11 cellular contexts compared by ENCODE assay signal in genomic region chr12:6952121-6952859, GRCh38. TPM values are rescaled to one million over a fixed set of nuclear protein-coding genes. Genes with fewer than 3 reads are reported as not detected.
A peak's percentile ranks its signal among the peaks of the same experiment; 100 is the strongest.
DNase-seq lines count a peak whose midpoint lies in the region; ATAC-seq, FAIRE-seq and TF ChIP-seq lines count a peak whose summit lies in the region.
"Had no signal": no experiment of that assay in that cellular context is flagged by ENCODE, and none has a peak within 500 bp of the region (broad histone marks: within the 10 kb centered on the region; RNA-seq: fewer than 3 reads in every experiment).

No MANE protein-coding gene starts in this region.

- H3K4me1 ChIP-seq in liver (ENCODE audit: control insufficient read depth in 4 of 4, insufficient read depth in 4 of 4, low read length in 3 of 4) = peaks cover 0 to under 1% (median 0%) of the 10 kb centered on the region in 4 donors
- peaks cover 10% of the 10 kb centered on the region for H3K4me1 ChIP-seq in HepG2 (ENCODE audit: insufficient read depth, low read length)
- H3K4me1 ChIP-seq in mesodermal cell (ENCODE audit: control insufficient read depth, insufficient read depth, low read length, poor library complexity, severe bottlenecking) = peaks cover 36% of the 10 kb centered on the region
- no peaks in the 10 kb centered on the region for H3K4me1 ChIP-seq in aorta (ENCODE audit: control insufficient read depth in 1 of 2, insufficient read depth in 2 of 2, low read length in 2 of 2)

- TF ChIP-seq RAD21 in liver (IDR thresholded peaks at IDR 0.05) = no peak
- no peak for TF ChIP-seq RAD21 in HepG2 (CRISPR knock-in tag; IDR thresholded peaks at IDR 0.05)

- no peak for TF ChIP-seq POLR2A in HepG2 (IDR thresholded peaks at IDR 0.05; ENCODE audit: insufficient read depth in 1 of 2, low read depth in 2 of 2, low read length in 2 of 2)

- H3K4me3 ChIP-seq in liver (ENCODE audit: low read depth in 1 of 3, low read length in 3 of 3) (peak overlapping the region; percentile 12 to 53 (median 41)), HepG2 (replicated peaks in 1 of 3; ENCODE audit: insufficient read depth in 1 of 3, low read depth in 2 of 3, low read length in 3 of 3) (no peak overlapping the region), mesodermal cell (ENCODE audit: extremely low read depth, insufficient read depth, low read length, poor library complexity, severe bottlenecking) (no peak overlapping the region), aorta (ENCODE audit: low read length in 2 of 2) (no peak overlapping the region)
- H3K4me3 ChIP-seq: GM23248, K562 had no signal

- peak overlapping the region; percentile 93 for H3K27ac Mint-ChIP-seq in activated naive CD8-positive, alpha-beta T cell treated with anti-CD3 and anti-CD28 coated beads for 36 hours

- H3K27ac ChIP-seq in liver (ENCODE audit: low read depth in 1 of 2, low read length in 2 of 2) (peak overlapping the region; percentile 64 to 81), HepG2 (ENCODE audit: extremely low read length, insufficient read depth, low read length) (no peak overlapping the region), mesodermal cell (ENCODE audit: low read depth, low read length, severe bottlenecking) (peak overlapping the region; percentile 53), aorta (ENCODE audit: low read depth in 1 of 2, low read length in 2 of 2) (no peak overlapping the region)
- H3K27ac ChIP-seq: GM23248 had no signal

- CTCF ChIA-PET in HepG2 (lab: Yijun Ruan, JAX; ENCODE audit: low intra/inter-chr PET ratio, low total read pairs) = no interaction called here

- peaks cover 71% of the 10 kb centered on the region for H3K4me1 Mint-ChIP-seq in activated naive CD8-positive, alpha-beta T cell treated with anti-CD3 and anti-CD28 coated beads for 36 hours

- peak overlapping the region; percentile 100 for H3K4me3 Mint-ChIP-seq in activated naive CD8-positive, alpha-beta T cell treated with anti-CD3 and anti-CD28 coated beads for 36 hours

- ATAC-seq in HepG2 (no peak), aorta (ENCODE audit: low FRiP score) (no peak), GM21515 (IDR thresholded peaks at IDR 0.05; ENCODE audit: unreplicated experiment) (no peak), HG03139 (IDR thresholded peaks at IDR 0.05; ENCODE audit: unreplicated experiment) (no peak)
- ATAC-seq: K562 had no signal

- no peak overlapping the region for H2AFZ ChIP-seq in HepG2 (ENCODE audit: low read length)
- H2AFZ ChIP-seq: GM23248 had no signal

- no TSS peak for BruUV-seq in HepG2 (replicated peaks; lab: Mats Ljungman, UMichigan)

- intact Hi-C loops in HepG2 (cut with micrococcal nuclease; ENCODE audit: unreplicated experiment) (no loop called here), aorta (cut with DNase I) (no loop called here)

- POLR2A ChIA-PET in HepG2 (lab: Yijun Ruan, JAX) = no interaction called here

- DNase-seq in HepG2 (ENCODE audit: low spot score) = no peak
- DNase-seq in activated naive CD8-positive, alpha-beta T cell treated with anti-CD3 and anti-CD28 coated beads for 36 hours = no peak
- peak; percentile 46 to 71 for DNase-seq in aorta
- DNase-seq in DMS53 treated with DMSO at 0.1 percent for 48 hours (lab: John Stamatoyannopoulos, UW; ENCODE audit: unreplicated experiment) = no peak
- DNase-seq: GM23248 had no signal

- no peak for TF ChIP-seq EP300 in HepG2 (IDR thresholded peaks at IDR 0.05; ENCODE audit: low read depth in 2 of 2, low read length in 2 of 2)
- TF ChIP-seq EP300 in HepG2 (CRISPR knock-in tag; IDR thresholded peaks at IDR 0.05; ENCODE audit: borderline replicate concordance) = no peak

- no peaks in the 10 kb centered on the region for H3K9me3 Mint-ChIP-seq in activated naive CD8-positive, alpha-beta T cell treated with anti-CD3 and anti-CD28 coated beads for 36 hours

- in situ Hi-C loops in HepG2 (cut with HindIII; ENCODE audit: extremely low pct_ligation_motif_present, low pct_unique_long_range_greater_than_20kb) = no loop called here

- H3K9me3 ChIP-seq in liver (ENCODE audit: control insufficient read depth in 4 of 4, low read length in 3 of 4) (no peaks in the 10 kb centered on the region), HepG2 (ENCODE audit: low read length) (no peaks in the 10 kb centered on the region), mesodermal cell (ENCODE audit: control insufficient read depth, low read length) (no peaks in the 10 kb centered on the region), aorta (ENCODE audit: control insufficient read depth, low read length) (no peaks in the 10 kb centered on the region)

- H3K27me3 ChIP-seq in liver (ENCODE audit: control insufficient read depth in 4 of 4, insufficient read depth in 4 of 4, low read length in 3 of 4) (no peaks in the 10 kb centered on the region), HepG2 (ENCODE audit: control insufficient read depth in 1 of 2, insufficient read depth in 2 of 2, low read length in 2 of 2) (no peaks in the 10 kb centered on the region), aorta (ENCODE audit: control insufficient read depth in 1 of 2, insufficient read depth in 2 of 2, low read length in 1 of 2) (no peaks in the 10 kb centered on the region)

- 76% methylated on average over 22 of the region's 22 CpGs for WGBS in liver
- 82% methylated on average over 10 of the region's 22 CpGs for WGBS in HepG2 (ENCODE audit: low lambda C conversion rate)
- 93 to 96% methylated on average over 18 to 20 of the region's 22 CpGs for WGBS in mesodermal cell (ENCODE audit: insufficient coverage in 2 of 2), 2 experiments
- 76% methylated on average over 20 to 22 of the region's 22 CpGs for WGBS in aorta, 2 donors

- H3K79me2 ChIP-seq in HepG2 (ENCODE audit: insufficient read depth, low read length) = no peaks in the 10 kb centered on the region

- no peak for TF ChIP-seq CTCF in liver (IDR thresholded peaks at IDR 0.05; ENCODE audit: low read depth, low read length, missing input control)
- no peak for TF ChIP-seq CTCF in HepG2 (CRISPR knock-in tag; IDR thresholded peaks at IDR 0.05)

- H3K9ac ChIP-seq in liver (ENCODE audit: low read depth in 1 of 2, low read length in 2 of 2) (peak overlapping the region; percentile 22 to 65), HepG2 (ENCODE audit: insufficient read depth, low read depth, low read length) (no peak overlapping the region)
- H3K9ac ChIP-seq: GM23248 had no signal

- H4K20me1 ChIP-seq in HepG2 (ENCODE audit: insufficient read depth, low read length) = no peaks in the 10 kb centered on the region

- H3K36me3 Mint-ChIP-seq in activated naive CD8-positive, alpha-beta T cell treated with anti-CD3 and anti-CD28 coated beads for 36 hours = peaks cover 58% of the 10 kb centered on the region

- H3K36me3 ChIP-seq in liver (ENCODE audit: control insufficient read depth in 4 of 4, insufficient read depth in 3 of 4, low read depth in 1 of 4, low read length in 3 of 4) (peaks cover 0 to 3% (median 0%) of the 10 kb centered on the region in 4 donors), HepG2 (replicated peaks in 1 of 2; ENCODE audit: control insufficient read depth in 1 of 2, insufficient read depth in 2 of 2, low read length in 2 of 2) (no peaks in the 10 kb centered on the region; a peak in 1 of 5 replicates), mesodermal cell (ENCODE audit: control insufficient read depth, insufficient read depth, low read length) (no peaks in the 10 kb centered on the region), aorta (ENCODE audit: control insufficient read depth in 1 of 2, insufficient read depth in 2 of 2, low read length in 1 of 2) (no peaks in the 10 kb centered on the region)

- FAIRE-seq in HepG2 (lab: Jason Lieb, UNC) = no peak
- FAIRE-seq: islet of Langerhans, K562 had no signal

- peaks cover 4% of the 10 kb centered on the region for H3K27me3 Mint-ChIP-seq in activated naive CD8-positive, alpha-beta T cell treated with anti-CD3 and anti-CD28 coated beads for 36 hours

- H3K4me2 ChIP-seq in HepG2 (ENCODE audit: low read depth, low read length) = no peak overlapping the region

RNA-seq across cellular contexts. Expression of gene PTPN6, which starts 1.1 kb away (rescaled TPM):
- total RNA-seq in liver (10 to 100 TPM; 19.7 to 41.0 TPM), HepG2 (2016; rRNA removed; fragmentation: Illumina TruSeq; extraction: Trizol) (9.5 and 10.6 TPM in 2 replicates), aorta (10 to 100 TPM; 29.8 to 42.3 TPM)
- polyA plus RNA-seq in liver (10 to 100 TPM; 15.2 to 19.4 TPM), HepG2 (2011; rRNA removed) (9.1 and 10.5 TPM in 2 replicates), aorta (10 to 100 TPM; 10.1 to 25.7 TPM)
- total RNA-seq in HepG2 (2016; cell fraction: cytosol; rRNA removed; fragmentation: Illumina TruSeq; extraction: Trizol; ENCODE audit: low read depth) = 2.7 and 2.8 TPM in 2 replicates
- 9.8 and 10.6 TPM in 2 replicates for total RNA-seq in HepG2 (2016; cell fraction: insoluble cytoplasmic fraction; rRNA removed; fragmentation: Illumina TruSeq; extraction: Trizol)
- total RNA-seq in HepG2 (2016; cell fraction: membrane; rRNA removed; fragmentation: Illumina TruSeq; extraction: Trizol) = 5.0 and 5.3 TPM in 2 replicates
- total RNA-seq in HepG2 (2016; cell fraction: nucleus; rRNA removed; fragmentation: Illumina TruSeq; extraction: Trizol) = 6.1 and 6.3 TPM in 2 replicates
- polyA plus RNA-seq in HepG2 (2011; cell fraction: cytosol; rRNA removed) = 8.0 and 10.7 TPM in 2 replicates
- polyA plus RNA-seq in HepG2 (2011; cell fraction: nucleus; rRNA removed) = 13.2 and 17.8 TPM in 2 replicates
- 9.0 and 12.4 TPM in 2 replicates for polyA plus RNA-seq in HepG2 (2012)
- polyA plus RNA-seq in HepG2 (2016; cell fraction: cytosol; fragmentation: Illumina TruSeq; extraction: Trizol; ENCODE audit: low read depth) = 1.6 and 1.7 TPM in 2 replicates
- polyA plus RNA-seq in HepG2 (2016; cell fraction: insoluble cytoplasmic fraction; fragmentation: Illumina TruSeq; extraction: Trizol; ENCODE audit: low read depth) = 8.9 and 12.5 TPM in 2 replicates
- polyA plus RNA-seq in HepG2 (2016; cell fraction: membrane; fragmentation: Illumina TruSeq; extraction: Trizol; ENCODE audit: low read depth) = 3.1 and 4.4 TPM in 2 replicates
- 17.8 and 18.0 TPM in 2 replicates for polyA plus RNA-seq in HepG2 (2016; cell fraction: nucleus; fragmentation: Illumina TruSeq; extraction: Trizol; ENCODE audit: insufficient read depth, low read depth)
- 14.7 and 22.7 TPM in 2 replicates for polyA minus RNA-seq in HepG2 (2011; rRNA and poly(A)+ RNA removed; ENCODE audit: low replicate concordance)
- polyA minus RNA-seq in HepG2 (2011; cell fraction: cytosol; rRNA and poly(A)+ RNA removed) = 10.0 and 10.3 TPM in 2 replicates
- 4.1 and 4.2 TPM in 2 replicates for polyA minus RNA-seq in HepG2 (2011; cell fraction: nucleus; rRNA and poly(A)+ RNA removed)
- 100 to 1,000 TPM; 457 to 467 TPM for total RNA-seq in activated naive CD8-positive, alpha-beta T cell treated with anti-CD3 and anti-CD28 coated beads for 36 hours
- polyA plus RNA-seq in mesodermal cell (2013, experiment 1 of 2) = 10.3 TPM
- 6.5 TPM for polyA plus RNA-seq in mesodermal cell (2013, experiment 2 of 2)
- total RNA-seq: GM23248 had no signal

RNA-seq across cellular contexts. Expression of gene C12orf57, which starts 8.5 kb away (rescaled TPM):
- total RNA-seq in liver (10 to 100 TPM; 49.2 to 53.8 TPM), HepG2 (2016; rRNA removed; fragmentation: Illumina TruSeq; extraction: Trizol) (84.0 and 89.7 TPM in 2 replicates), aorta (100 to 1,000 TPM; 197 to 233 TPM)
- polyA plus RNA-seq in liver (100 to 1,000 TPM in 1 of 2 donors, 10 to 100 TPM in 1; 77.7 to 193 TPM), HepG2 (2011; rRNA removed) (287 and 302 TPM in 2 replicates), aorta (1,000 to 10,000 TPM in 1 of 2 donors, 100 to 1,000 TPM in 1; 849 to 1,017 TPM)
- total RNA-seq in HepG2 (2016; cell fraction: cytosol; rRNA removed; fragmentation: Illumina TruSeq; extraction: Trizol; ENCODE audit: low read depth) = 98.3 and 102 TPM in 2 replicates
- total RNA-seq in HepG2 (2016; cell fraction: insoluble cytoplasmic fraction; rRNA removed; fragmentation: Illumina TruSeq; extraction: Trizol) = 84.2 and 105 TPM in 2 replicates
- 106 and 113 TPM in 2 replicates for total RNA-seq in HepG2 (2016; cell fraction: membrane; rRNA removed; fragmentation: Illumina TruSeq; extraction: Trizol)
- 42.1 and 43.4 TPM in 2 replicates for total RNA-seq in HepG2 (2016; cell fraction: nucleus; rRNA removed; fragmentation: Illumina TruSeq; extraction: Trizol)
- 405 and 458 TPM in 2 replicates for polyA plus RNA-seq in HepG2 (2011; cell fraction: cytosol; rRNA removed)
- polyA plus RNA-seq in HepG2 (2011; cell fraction: nucleus; rRNA removed) = 151 and 164 TPM in 2 replicates
- polyA plus RNA-seq in HepG2 (2012) = 75.2 and 129 TPM in 2 replicates
- 86.1 and 87.7 TPM in 2 replicates for polyA plus RNA-seq in HepG2 (2016; cell fraction: cytosol; fragmentation: Illumina TruSeq; extraction: Trizol; ENCODE audit: low read depth)
- 98.5 and 104 TPM in 2 replicates for polyA plus RNA-seq in HepG2 (2016; cell fraction: insoluble cytoplasmic fraction; fragmentation: Illumina TruSeq; extraction: Trizol; ENCODE audit: low read depth)
- polyA plus RNA-seq in HepG2 (2016; cell fraction: membrane; fragmentation: Illumina TruSeq; extraction: Trizol; ENCODE audit: low read depth) = 96.1 and 98.2 TPM in 2 replicates
- 57.2 and 57.4 TPM in 2 replicates for polyA plus RNA-seq in HepG2 (2016; cell fraction: nucleus; fragmentation: Illumina TruSeq; extraction: Trizol; ENCODE audit: insufficient read depth, low read depth)
- polyA minus RNA-seq in HepG2 (2011; rRNA and poly(A)+ RNA removed; ENCODE audit: low replicate concordance) = 93.0 and 145 TPM in 2 replicates
- polyA minus RNA-seq in HepG2 (2011; cell fraction: cytosol; rRNA and poly(A)+ RNA removed) = 36.8 and 41.7 TPM in 2 replicates
- polyA minus RNA-seq in HepG2 (2011; cell fraction: nucleus; rRNA and poly(A)+ RNA removed) = 37.5 and 38.8 TPM in 2 replicates
- total RNA-seq in activated naive CD8-positive, alpha-beta T cell treated with anti-CD3 and anti-CD28 coated beads for 36 hours = 100 to 1,000 TPM; 203 to 208 TPM
- 256 TPM for polyA plus RNA-seq in mesodermal cell (2013, experiment 1 of 2)
- polyA plus RNA-seq in mesodermal cell (2013, experiment 2 of 2) = 197 TPM

RNA-seq across cellular contexts. Expression of gene RNU7-1, which starts 8.7 kb away (rescaled TPM):
- total RNA-seq in liver = not detected
- not detected for polyA plus RNA-seq in liver
- not detected in 2 replicates for total RNA-seq in HepG2 (2016; rRNA removed; fragmentation: Illumina TruSeq; extraction: Trizol)
- not detected in 2 replicates for total RNA-seq in HepG2 (2016; cell fraction: cytosol; rRNA removed; fragmentation: Illumina TruSeq; extraction: Trizol; ENCODE audit: low read depth)
- not detected in 2 replicates for total RNA-seq in HepG2 (2016; cell fraction: insoluble cytoplasmic fraction; rRNA removed; fragmentation: Illumina TruSeq; extraction: Trizol)
- not detected in 2 replicates for total RNA-seq in HepG2 (2016; cell fraction: membrane; rRNA removed; fragmentation: Illumina TruSeq; extraction: Trizol)
- total RNA-seq in HepG2 (2016; cell fraction: nucleus; rRNA removed; fragmentation: Illumina TruSeq; extraction: Trizol) = not detected in 2 replicates
- not detected in 2 replicates for polyA plus RNA-seq in HepG2 (2011; rRNA removed)
- not detected in 2 replicates for polyA plus RNA-seq in HepG2 (2011; cell fraction: cytosol; rRNA removed)
- polyA plus RNA-seq in HepG2 (2011; cell fraction: nucleus; rRNA removed) = not detected in 2 replicates
- polyA plus RNA-seq in HepG2 (2012) = not detected in 2 replicates
- not detected in 2 replicates for polyA plus RNA-seq in HepG2 (2016; cell fraction: cytosol; fragmentation: Illumina TruSeq; extraction: Trizol; ENCODE audit: low read depth)
- polyA plus RNA-seq in HepG2 (2016; cell fraction: insoluble cytoplasmic fraction; fragmentation: Illumina TruSeq; extraction: Trizol; ENCODE audit: low read depth) = not detected in 2 replicates
- not detected in 2 replicates for polyA plus RNA-seq in HepG2 (2016; cell fraction: membrane; fragmentation: Illumina TruSeq; extraction: Trizol; ENCODE audit: low read depth)
- not detected in 2 replicates for polyA plus RNA-seq in HepG2 (2016; cell fraction: nucleus; fragmentation: Illumina TruSeq; extraction: Trizol; ENCODE audit: insufficient read depth, low read depth)
- not detected in 2 replicates for polyA minus RNA-seq in HepG2 (2011; rRNA and poly(A)+ RNA removed; ENCODE audit: low replicate concordance)
- not detected in 2 replicates for polyA minus RNA-seq in HepG2 (2011; cell fraction: cytosol; rRNA and poly(A)+ RNA removed)
- polyA minus RNA-seq in HepG2 (2011; cell fraction: nucleus; rRNA and poly(A)+ RNA removed) = not detected in 2 replicates
- not detected for total RNA-seq in activated naive CD8-positive, alpha-beta T cell treated with anti-CD3 and anti-CD28 coated beads for 36 hours
- not detected for polyA plus RNA-seq in mesodermal cell (2013, experiment 1 of 2)
- not detected for polyA plus RNA-seq in mesodermal cell (2013, experiment 2 of 2)
- not detected for total RNA-seq in aorta
- not detected for polyA plus RNA-seq in aorta
- total RNA-seq: GM23248, K562 had no signal
- polyA plus RNA-seq: GM23248, K562 had no signal

RNA-seq across cellular contexts. Expression of gene PHB2, which starts 18.2 kb away (rescaled TPM):
- total RNA-seq in liver (10 to 100 TPM; 82.7 to 99.1 TPM), HepG2 (2016; rRNA removed; fragmentation: Illumina TruSeq; extraction: Trizol) (291 and 394 TPM in 2 replicates), aorta (100 to 1,000 TPM in 1 of 2 donors, 10 to 100 TPM in 1; 97.9 to 117 TPM)
- polyA plus RNA-seq in liver (100 to 1,000 TPM; 107 to 133 TPM), HepG2 (2011; rRNA removed) (425 and 468 TPM in 2 replicates), aorta (100 to 1,000 TPM; 105 to 139 TPM)
- 224 and 243 TPM in 2 replicates for total RNA-seq in HepG2 (2016; cell fraction: cytosol; rRNA removed; fragmentation: Illumina TruSeq; extraction: Trizol; ENCODE audit: low read depth)
- 284 and 404 TPM in 2 replicates for total RNA-seq in HepG2 (2016; cell fraction: insoluble cytoplasmic fraction; rRNA removed; fragmentation: Illumina TruSeq; extraction: Trizol)
- 358 and 365 TPM in 2 replicates for total RNA-seq in HepG2 (2016; cell fraction: membrane; rRNA removed; fragmentation: Illumina TruSeq; extraction: Trizol)
- 232 and 256 TPM in 2 replicates for total RNA-seq in HepG2 (2016; cell fraction: nucleus; rRNA removed; fragmentation: Illumina TruSeq; extraction: Trizol)
- 471 and 553 TPM in 2 replicates for polyA plus RNA-seq in HepG2 (2011; cell fraction: cytosol; rRNA removed)
- 362 and 507 TPM in 2 replicates for polyA plus RNA-seq in HepG2 (2011; cell fraction: nucleus; rRNA removed)
- 214 and 248 TPM in 2 replicates for polyA plus RNA-seq in HepG2 (2012)
- polyA plus RNA-seq in HepG2 (2016; cell fraction: cytosol; fragmentation: Illumina TruSeq; extraction: Trizol; ENCODE audit: low read depth) = 212 and 232 TPM in 2 replicates
- 290 and 308 TPM in 2 replicates for polyA plus RNA-seq in HepG2 (2016; cell fraction: insoluble cytoplasmic fraction; fragmentation: Illumina TruSeq; extraction: Trizol; ENCODE audit: low read depth)
- polyA plus RNA-seq in HepG2 (2016; cell fraction: membrane; fragmentation: Illumina TruSeq; extraction: Trizol; ENCODE audit: low read depth) = 313 and 326 TPM in 2 replicates
- polyA plus RNA-seq in HepG2 (2016; cell fraction: nucleus; fragmentation: Illumina TruSeq; extraction: Trizol; ENCODE audit: insufficient read depth, low read depth) = 428 and 438 TPM in 2 replicates
- 299 and 308 TPM in 2 replicates for polyA minus RNA-seq in HepG2 (2011; rRNA and poly(A)+ RNA removed; ENCODE audit: low replicate concordance)
- 80.4 and 95.3 TPM in 2 replicates for polyA minus RNA-seq in HepG2 (2011; cell fraction: cytosol; rRNA and poly(A)+ RNA removed)
- 135 and 142 TPM in 2 replicates for polyA minus RNA-seq in HepG2 (2011; cell fraction: nucleus; rRNA and poly(A)+ RNA removed)
- 100 to 1,000 TPM; 556 to 557 TPM for total RNA-seq in activated naive CD8-positive, alpha-beta T cell treated with anti-CD3 and anti-CD28 coated beads for 36 hours
- 267 TPM for polyA plus RNA-seq in mesodermal cell (2013, experiment 1 of 2)
- 253 TPM for polyA plus RNA-seq in mesodermal cell (2013, experiment 2 of 2)

RNA-seq across cellular contexts. Expression of gene EMG1, which starts 18.4 kb away (rescaled TPM):
- 10 to 100 TPM; 14.7 to 18.0 TPM for total RNA-seq in liver
- 10 to 100 TPM; 11.5 to 28.6 TPM for polyA plus RNA-seq in liver
- total RNA-seq in HepG2 (2016; rRNA removed; fragmentation: Illumina TruSeq; extraction: Trizol) = 130 and 190 TPM in 2 replicates
- 38.0 and 40.3 TPM in 2 replicates for total RNA-seq in HepG2 (2016; cell fraction: cytosol; rRNA removed; fragmentation: Illumina TruSeq; extraction: Trizol; ENCODE audit: low read depth)
- 130 and 206 TPM in 2 replicates for total RNA-seq in HepG2 (2016; cell fraction: insoluble cytoplasmic fraction; rRNA removed; fragmentation: Illumina TruSeq; extraction: Trizol)
- total RNA-seq in HepG2 (2016; cell fraction: membrane; rRNA removed; fragmentation: Illumina TruSeq; extraction: Trizol) = 62.9 and 63.2 TPM in 2 replicates
- 52.9 and 57.8 TPM in 2 replicates for total RNA-seq in HepG2 (2016; cell fraction: nucleus; rRNA removed; fragmentation: Illumina TruSeq; extraction: Trizol)
- polyA plus RNA-seq in HepG2 (2011; rRNA removed) = 57.7 and 76.3 TPM in 2 replicates
- 64.6 and 65.8 TPM in 2 replicates for polyA plus RNA-seq in HepG2 (2011; cell fraction: cytosol; rRNA removed)
- 29.6 and 30.6 TPM in 2 replicates for polyA plus RNA-seq in HepG2 (2011; cell fraction: nucleus; rRNA removed)
- polyA plus RNA-seq in HepG2 (2012) = 77.8 and 90.4 TPM in 2 replicates
- 33.8 and 36.4 TPM in 2 replicates for polyA plus RNA-seq in HepG2 (2016; cell fraction: cytosol; fragmentation: Illumina TruSeq; extraction: Trizol; ENCODE audit: low read depth)
- 134 and 149 TPM in 2 replicates for polyA plus RNA-seq in HepG2 (2016; cell fraction: insoluble cytoplasmic fraction; fragmentation: Illumina TruSeq; extraction: Trizol; ENCODE audit: low read depth)
- polyA plus RNA-seq in HepG2 (2016; cell fraction: membrane; fragmentation: Illumina TruSeq; extraction: Trizol; ENCODE audit: low read depth) = 37.6 and 40.6 TPM in 2 replicates
- polyA plus RNA-seq in HepG2 (2016; cell fraction: nucleus; fragmentation: Illumina TruSeq; extraction: Trizol; ENCODE audit: insufficient read depth, low read depth) = 54.7 and 59.5 TPM in 2 replicates
- polyA minus RNA-seq in HepG2 (2011; rRNA and poly(A)+ RNA removed; ENCODE audit: low replicate concordance) = 28.0 and 64.6 TPM in 2 replicates
- 16.4 and 18.5 TPM in 2 replicates for polyA minus RNA-seq in HepG2 (2011; cell fraction: cytosol; rRNA and poly(A)+ RNA removed)
- polyA minus RNA-seq in HepG2 (2011; cell fraction: nucleus; rRNA and poly(A)+ RNA removed) = 29.6 and 33.3 TPM in 2 replicates
- 100 to 1,000 TPM; 130 to 140 TPM for total RNA-seq in activated naive CD8-positive, alpha-beta T cell treated with anti-CD3 and anti-CD28 coated beads for 36 hours
- 31.8 TPM for polyA plus RNA-seq in mesodermal cell (2013, experiment 1 of 2)
- polyA plus RNA-seq in mesodermal cell (2013, experiment 2 of 2) = 32.2 TPM
- 10 to 100 TPM; 30.2 to 31.6 TPM for total RNA-seq in aorta
- polyA plus RNA-seq in aorta = 10 to 100 TPM; 15.4 to 24.4 TPM

Comparison
In these comparisons a context has a peak if more than half of its experiments do, and no peak if none do; other contexts are left out.
1. H3K27ac ChIP-seq: peak in liver (2 of 2) and mesodermal cell (single experiment); none in HepG2 (single experiment) and aorta (0 of 2).
2. H3K4me3 ChIP-seq: peak in liver (3 of 3); none in HepG2 (0 of 3), mesodermal cell (single experiment) and aorta (0 of 2).
3. DNase-seq: peak in aorta (2 of 2); none in HepG2 (single experiment), activated naive CD8-positive, alpha-beta T cell treated with anti-CD3 and anti-CD28 coated beads for 36 hours (single experiment) and DMS53 treated with DMSO at 0.1 percent for 48 hours (single experiment).
4. RNA of gene PTPN6, which starts 1.1 kb away (total RNA-seq): 457 to 467 TPM in activated naive CD8-positive, alpha-beta T cell treated with anti-CD3 and anti-CD28 coated beads for 36 hours; 29.8 to 42.3 TPM in aorta, 19.7 to 41.0 TPM in liver and 2.7 to 10.6 TPM in HepG2; every median in the first group is over 10 times any median in the second.